27 cellular contexts compared by ENCODE assay signal in genomic region chr11:5196731-5197130, GRCh38. TPM values are rescaled to one million over a fixed set of nuclear protein-coding genes. Genes with fewer than 3 reads are reported as not detected.
DNase-seq lines count a peak whose midpoint lies in the region; ATAC-seq, FAIRE-seq and TF ChIP-seq lines count a peak whose summit lies in the region.
"Had no signal": no experiment of that assay in that cellular context is flagged by ENCODE, and none has a peak within 500 bp of the region (broad histone marks: within the 10 kb centered on the region; RNA-seq: fewer than 3 reads in every experiment).

No MANE protein-coding gene starts in this region.

- intact Hi-C loops in K562 (cut with micrococcal nuclease), result loop anchor here (2.0 kb wide), 1 partner anchor 72 kb away; no protein-coding TSS in a partner anchor

- H3K27ac ChIP-seq in GM23338 (ENCODE audit: low read depth) (no peak overlapping the region), K562 (ENCODE audit: extremely low read depth, low read depth, low read length) (no peak overlapping the region; the same call in 2 of the 3 replicates), hepatocyte (no peak overlapping the region)
- H3K27ac ChIP-seq: 22Rv1; BLaER1 treated with 17β-estradiol and CSF1 and Interleukin-3, amounts not matched to agents 10 nM and 100 nM had no signal

- H3K27me3 ChIP-seq in GM23338 (ENCODE audit: insufficient read depth), result no peaks in the 10 kb centered on the region
- H3K27me3 ChIP-seq in K562 (ENCODE audit: control insufficient read depth in 2 of 2, insufficient read depth in 2 of 2, low read length in 2 of 2), result no peaks in the 10 kb centered on the region
- no peaks in the 10 kb centered on the region for H3K27me3 ChIP-seq in hepatocyte
- H3K27me3 ChIP-seq: BLaER1 treated with 17β-estradiol and CSF1 and Interleukin-3, amounts not matched to agents 10 nM and 100 nM; MG63 had no signal

- peak in 1 of 2 experiments; percentile 49; a peak in 1 of 4 replicates for TF ChIP-seq RAD21 in K562 (CRISPR knock-in tag; conservative IDR thresholded peaks at IDR 0.05 in 1 of 2, IDR thresholded peaks at IDR 0.05 in 1 of 2)

- in situ Hi-C loops in K562 (cut with MboI), result no loop called here

- POLR2A ChIA-PET in K562 (lab: Yijun Ruan, JAX), result interaction anchor here (0.9 kb wide), 1 partner anchor 72 kb away, joined by 3 read pairs; no protein-coding TSS in a partner anchor

- H3K4me3 Mint-ChIP-seq in GM23338, result no peak overlapping the region
- H3K4me3 Mint-ChIP-seq: CD8-positive, alpha-beta T cell had no signal

- no peak overlapping the region for H3K27ac Mint-ChIP-seq in GM23338
- H3K27ac Mint-ChIP-seq: CD8-positive, alpha-beta T cell had no signal

- CTCF ChIA-PET in K562 (lab: Yijun Ruan, JAX; ENCODE audit: low intra/inter-chr PET ratio), result interaction anchor here (1.0 kb wide), 1 partner anchor 73 kb away, joined by 3 read pairs; no protein-coding TSS in a partner anchor

- WGBS in K562 (ENCODE audit: insufficient coverage, low coverage, missing lambda C conversion rate), result 38% methylated on average over 3 of the region's 3 CpGs
- WGBS in hepatocyte (ENCODE audit: low lambda C conversion rate, missing lambda C conversion rate), result 65% methylated on average over 3 of the region's 3 CpGs

- FAIRE-seq in K562 (lab: Jason Lieb, UNC), result no peak
- FAIRE-seq: GM12892, GM19239, HTR-8/SVneo had no signal

- no peak for TF ChIP-seq EP300 in K562 (IDR thresholded peaks at IDR 0.05; ENCODE audit: low read length)

- peaks cover 3% of the 10 kb centered on the region; the same call in 1 of the 3 replicates for H3K9me3 Mint-ChIP-seq in GM23338
- H3K9me3 Mint-ChIP-seq: CD8-positive, alpha-beta T cell; HFFc6 had no signal

- H3K36me3 ChIP-seq in GM23338 (ENCODE audit: insufficient read depth) (no peaks in the 10 kb centered on the region), K562 (ENCODE audit: control insufficient read depth, insufficient read depth, low read length) (no peaks in the 10 kb centered on the region), hepatocyte (replicated peaks; ENCODE audit: insufficient read depth, low read depth) (no peaks in the 10 kb centered on the region)
- H3K36me3 ChIP-seq: BLaER1 treated with 17β-estradiol and CSF1 and Interleukin-3, amounts not matched to agents 10 nM and 100 nM; HAP-1; MG63 had no signal

- H3K9me2 ChIP-seq in GM23338 (ENCODE audit: insufficient read depth) (no peaks in the 10 kb centered on the region), hepatocyte (replicated peaks; ENCODE audit: insufficient read depth) (no peaks in the 10 kb centered on the region)

- TF ChIP-seq CTCF in GM23338 (conservative IDR thresholded peaks at IDR 0.05; ENCODE audit: low read depth in 2 of 2) (no peak), K562 (IDR thresholded peaks at IDR 0.05 in 2 of 3, conservative IDR thresholded peaks at IDR 0.05 in 1 of 3; ENCODE audit: insufficient read depth in 2 of 3, low read depth in 1 of 3, low read length in 3 of 3) (no peak), hepatocyte (IDR thresholded peaks at IDR 0.05; ENCODE audit: poor library complexity) (no peak)

- no peak for TF ChIP-seq POLR2A in K562 (conservative IDR thresholded peaks at IDR 0.05)

- H3K36me3 Mint-ChIP-seq in GM23338 (ENCODE audit: low read depth), result no peaks in the 10 kb centered on the region
- H3K36me3 Mint-ChIP-seq: CD8-positive, alpha-beta T cell had no signal

- H2AFZ ChIP-seq in GM23338 (no peak overlapping the region), K562 (ENCODE audit: low read depth, low read length) (peak overlapping the region; percentile 88), hepatocyte (no peak overlapping the region)

- H3K79me2 ChIP-seq in GM23338 (replicated peaks; ENCODE audit: insufficient read depth), result no peaks in the 10 kb centered on the region
- no peaks in the 10 kb centered on the region for H3K79me2 ChIP-seq in K562 (ENCODE audit: control insufficient read depth, insufficient read depth, low read length)
- no peaks in the 10 kb centered on the region for H3K79me2 ChIP-seq in hepatocyte

- no peak overlapping the region for H3K4me2 ChIP-seq in GM23338
- no peak overlapping the region; the same call in 1 of the 2 replicates for H3K4me2 ChIP-seq in K562 (ENCODE audit: insufficient read depth, low read length)
- H3K4me2 ChIP-seq in hepatocyte, result no peak overlapping the region

- H3K4me1 Mint-ChIP-seq in GM23338, result peaks cover 8% of the 10 kb centered on the region; the same call in 2 of the 3 replicates

- BruUV-seq in K562 (replicated peaks; lab: Mats Ljungman, UMichigan), result no TSS peak

- H4K20me1 ChIP-seq in GM23338 (replicated peaks; ENCODE audit: insufficient read depth) (no peaks in the 10 kb centered on the region), K562 (replicated peaks; ENCODE audit: control insufficient read depth, insufficient read depth, low read length) (no peaks in the 10 kb centered on the region), hepatocyte (ENCODE audit: insufficient read depth, poor library complexity, severe bottlenecking) (no peaks in the 10 kb centered on the region)
- H4K20me1 ChIP-seq: BLaER1 treated with 17β-estradiol and CSF1 and Interleukin-3, amounts not matched to agents 10 nM and 100 nM had no signal

- H3K9ac ChIP-seq in K562 (ENCODE audit: insufficient read depth in 1 of 2, low read depth in 2 of 2, low read length in 2 of 2), result no peak overlapping the region
- H3K9ac ChIP-seq: BLaER1 treated with 17β-estradiol and CSF1 and Interleukin-3, amounts not matched to agents 10 nM and 100 nM had no signal

- H3K4me1 ChIP-seq in GM23338 (ENCODE audit: insufficient read depth), result no peaks in the 10 kb centered on the region
- peaks cover 6 to 18% of the 10 kb centered on the region in 2 experiments; a peak in 4 of 5 replicates for H3K4me1 ChIP-seq in K562 (replicated peaks in 1 of 2; ENCODE audit: control insufficient read depth in 2 of 2, insufficient read depth in 2 of 2, low read length in 2 of 2)
- no peaks in the 10 kb centered on the region for H3K4me1 ChIP-seq in hepatocyte (ENCODE audit: insufficient read depth)
- H3K4me1 ChIP-seq: Caco-2, HAP-1 had no signal

- ATAC-seq in GM23338 (peak; percentile 63), K562 (peak; percentile 56), esophagus mucosa (no peak)
- ATAC-seq: CD8-positive, alpha-beta T cell; SK-N-SH treated with all-trans-retinoic acid at 6 μM for 48 hours had no signal

- no peak overlapping the region for H3K4me3 ChIP-seq in GM23338
- H3K4me3 ChIP-seq in K562, result no peak overlapping the region
- no peak overlapping the region for H3K4me3 ChIP-seq in hepatocyte
- H3K4me3 ChIP-seq: BLaER1 treated with 17β-estradiol and CSF1 and Interleukin-3, amounts not matched to agents 10 nM and 100 nM; HAP-1; MG63 had no signal

- H3K9me3 ChIP-seq in K562 (replicated peaks; ENCODE audit: control insufficient read depth, insufficient read depth, low read depth, low read length) (no peaks in the 10 kb centered on the region), hepatocyte (ENCODE audit: low read depth) (no peaks in the 10 kb centered on the region)
- H3K9me3 ChIP-seq: Caco-2, HAP-1, MG63 had no signal

- no peaks in the 10 kb centered on the region for H3K9me1 ChIP-seq in K562 (ENCODE audit: control insufficient read depth, insufficient read depth, low read length)

- DNase-seq in AG08395 (ENCODE audit: low spot score) (peak; percentile 3), GM23338 (ENCODE audit: low spot score) (peak; percentile 4), K562 (ENCODE audit: extremely low read depth in 1 of 4, low spot score in 3 of 4) (no peak), fibroblast of gingiva (ENCODE audit: low read depth) (peak; percentile 46), ecto neural progenitor cell (ENCODE audit: low spot score) (no peak), hepatocyte (ENCODE audit: low spot score) (no peak)
- no peak for DNase-seq in stimulated activated CD4-positive, alpha-beta T cell treated with anti-CD3 and anti-CD28 coated beads, Interleukin-2, amount 100 ng/mL, for 24 hours
- DNase-seq: AML-193; Caco-2; CD8-positive, alpha-beta T cell; GDM1; KG1; MG63; NCI-H1105 treated with DMSO at 0.1 percent for 48 hours; NCI-H146; NCI-H1930; NCI-H2107; NCI-H774 had no signal

- peaks cover 2% of the 10 kb centered on the region for H3K27me3 Mint-ChIP-seq in GM23338 (ENCODE audit: insufficient read depth, low read depth, poor library complexity)

- H3F3A ChIP-seq in GM23338 (replicated peaks; ENCODE audit: low read depth), result no peaks in the 10 kb centered on the region

RNA-seq across cellular contexts. Expression of gene OR51V1, which starts 3.8 kb away (rescaled TPM):
- not detected in 2 replicates for total RNA-seq in GM23338 (2014; rRNA removed; shearing (Covaris generic))
- polyA plus RNA-seq in GM23338 (2016; fragmentation: Nextera tagmentation; extraction: Ambion mirVana) (not detected in 2 replicates), K562 (2011; rRNA removed) (not detected in 2 replicates), K562 (2014; fragmentation: Illumina TruSeq; extraction: Trizol) (not detected in 2 replicates), K562 (2014; fragmentation: Nextera tagmentation; extraction: Ambion mirVana) (not detected), K562 (2014; rRNA removed) (not detected in 2 replicates), hepatocyte (not detected in 2 replicates)
- total RNA-seq in K562 (2011; cell fraction: chromatin; rRNA removed; ENCODE audit: low replicate concordance), result not detected in 2 replicates
- total RNA-seq in K562 (2011; cell fraction: nucleolus; rRNA removed), result not detected in 2 replicates
- not detected in 2 replicates for total RNA-seq in K562 (2011; cell fraction: nucleoplasm; rRNA removed)
- total RNA-seq in K562 (2014; rRNA removed) (not detected in 2 replicates), K562 (2014; rRNA removed; fragmentation: Illumina TruSeq; extraction: Trizol) (not detected in 2 replicates), K562 (2015; rRNA removed; fragmentation: Illumina TruSeq; extraction: Trizol) (not detected in 2 replicates), K562 (2021) (not detected in 2 replicates), esophagus mucosa (not detected), hepatocyte (not detected in 2 replicates)
- not detected in 2 replicates for polyA plus RNA-seq in K562 (2011; cell fraction: cytosol; rRNA removed)
- not detected in 2 replicates for polyA plus RNA-seq in K562 (2011; cell fraction: nucleus; rRNA removed)
- polyA plus RNA-seq in K562 (2012), result not detected in 2 replicates
- 0.21 TPM in 1 of 2 replicates, not detected in the other for polyA minus RNA-seq in K562 (2011; rRNA and poly(A)+ RNA removed)
- not detected in 2 replicates for polyA minus RNA-seq in K562 (2011; cell fraction: cytosol; rRNA and poly(A)+ RNA removed)
- not detected in 2 replicates for polyA minus RNA-seq in K562 (2011; cell fraction: nucleus; rRNA and poly(A)+ RNA removed)
- total RNA-seq: Caco-2; CD8-positive, alpha-beta T cell; HFFc6 had no signal

RNA-seq across cellular contexts. Expression of gene HBB, which starts 30.1 kb away (rescaled TPM):
- not detected in 2 replicates for total RNA-seq in GM23338 (2014; rRNA removed; shearing (Covaris generic))
- polyA plus RNA-seq in GM23338 (2016; fragmentation: Nextera tagmentation; extraction: Ambion mirVana), result not detected in 2 replicates
- 0.79 TPM in 1 of 2 replicates, not detected in the other for total RNA-seq in K562 (2011; cell fraction: chromatin; rRNA removed; ENCODE audit: low replicate concordance)
- 0.79 TPM in 1 of 2 replicates, not detected in the other for total RNA-seq in K562 (2011; cell fraction: nucleolus; rRNA removed)
- not detected in 2 replicates for total RNA-seq in K562 (2011; cell fraction: nucleoplasm; rRNA removed)
- 0.33 TPM in 1 of 2 replicates, not detected in the other for total RNA-seq in K562 (2014; rRNA removed)
- total RNA-seq in K562 (2014; rRNA removed; fragmentation: Illumina TruSeq; extraction: Trizol), result 0.33 and 0.45 TPM in 2 replicates
- total RNA-seq in K562 (2015; rRNA removed; fragmentation: Illumina TruSeq; extraction: Trizol), result not detected in 2 replicates
- 0.72 and 1.5 TPM in 2 replicates for total RNA-seq in K562 (2021)
- 0.23 and 0.46 TPM in 2 replicates for polyA plus RNA-seq in K562 (2011; rRNA removed)
- polyA plus RNA-seq in K562 (2011; cell fraction: cytosol; rRNA removed), result 0.92 TPM in 1 of 2 replicates, not detected in the other
- polyA plus RNA-seq in K562 (2011; cell fraction: nucleus; rRNA removed), result 0.72 TPM in 1 of 2 replicates, not detected in the other
- polyA plus RNA-seq in K562 (2012), result 0.23 and 0.37 TPM in 2 replicates
- polyA plus RNA-seq in K562 (2014; fragmentation: Illumina TruSeq; extraction: Trizol), result 1.0 and 1.1 TPM in 2 replicates
- 1 to 10 TPM; 1.2 to 3.4 TPM for polyA plus RNA-seq in K562 (2014; fragmentation: Nextera tagmentation; extraction: Ambion mirVana)
- 0.18 and 1.2 TPM in 2 replicates for polyA plus RNA-seq in K562 (2014; rRNA removed)
- not detected in 2 replicates for polyA minus RNA-seq in K562 (2011; rRNA and poly(A)+ RNA removed)
- not detected in 2 replicates for polyA minus RNA-seq in K562 (2011; cell fraction: cytosol; rRNA and poly(A)+ RNA removed)
- not detected in 2 replicates for polyA minus RNA-seq in K562 (2011; cell fraction: nucleus; rRNA and poly(A)+ RNA removed)
- total RNA-seq in esophagus mucosa, result 20.2 TPM
- not detected in 2 replicates for total RNA-seq in hepatocyte
- not detected in 2 replicates for polyA plus RNA-seq in hepatocyte
- total RNA-seq: Caco-2, HFFc6 had no signal

RNA-seq across cellular contexts. Expression of gene HBD, which starts 37.6 kb away (rescaled TPM):
- total RNA-seq in GM23338 (2014; rRNA removed; shearing (Covaris generic)), result not detected in 2 replicates
- not detected in 2 replicates for polyA plus RNA-seq in GM23338 (2016; fragmentation: Nextera tagmentation; extraction: Ambion mirVana)
- total RNA-seq in K562 (2011; cell fraction: chromatin; rRNA removed; ENCODE audit: low replicate concordance), result 4.7 and 5.3 TPM in 2 replicates
- total RNA-seq in K562 (2011; cell fraction: nucleolus; rRNA removed), result 10.2 and 15.1 TPM in 2 replicates
- total RNA-seq in K562 (2011; cell fraction: nucleoplasm; rRNA removed), result 11.3 and 12.1 TPM in 2 replicates
- total RNA-seq in K562 (2014; rRNA removed), result 19.9 and 20.9 TPM in 2 replicates
- 26.9 and 27.6 TPM in 2 replicates for total RNA-seq in K562 (2014; rRNA removed; fragmentation: Illumina TruSeq; extraction: Trizol)
- 11.8 and 13.4 TPM in 2 replicates for total RNA-seq in K562 (2015; rRNA removed; fragmentation: Illumina TruSeq; extraction: Trizol)
- total RNA-seq in K562 (2021), result 26.6 and 28.0 TPM in 2 replicates
- 26.0 and 46.3 TPM in 2 replicates for polyA plus RNA-seq in K562 (2011; rRNA removed)
- 46.3 and 49.2 TPM in 2 replicates for polyA plus RNA-seq in K562 (2011; cell fraction: cytosol; rRNA removed)
- polyA plus RNA-seq in K562 (2011; cell fraction: nucleus; rRNA removed), result 14.5 and 15.3 TPM in 2 replicates
- 4.9 and 28.5 TPM in 2 replicates for polyA plus RNA-seq in K562 (2012)
- 36.0 and 44.6 TPM in 2 replicates for polyA plus RNA-seq in K562 (2014; fragmentation: Illumina TruSeq; extraction: Trizol)
- polyA plus RNA-seq in K562 (2014; fragmentation: Nextera tagmentation; extraction: Ambion mirVana), result 100 to 1,000 TPM; 137 to 169 TPM
- polyA plus RNA-seq in K562 (2014; rRNA removed), result 29.5 and 48.5 TPM in 2 replicates
- 10.7 and 23.6 TPM in 2 replicates for polyA minus RNA-seq in K562 (2011; rRNA and poly(A)+ RNA removed)
- 6.2 and 7.1 TPM in 2 replicates for polyA minus RNA-seq in K562 (2011; cell fraction: cytosol; rRNA and poly(A)+ RNA removed)
- 2.8 and 4.8 TPM in 2 replicates for polyA minus RNA-seq in K562 (2011; cell fraction: nucleus; rRNA and poly(A)+ RNA removed)
- total RNA-seq in esophagus mucosa, result not detected
- not detected in 2 replicates for total RNA-seq in hepatocyte
- not detected in 2 replicates for polyA plus RNA-seq in hepatocyte
- total RNA-seq: Caco-2; CD8-positive, alpha-beta T cell; HFFc6 had no signal

RNA-seq across cellular contexts. Expression of gene OR52A1, which starts 42.2 kb away (rescaled TPM):
- total RNA-seq in GM23338 (2014; rRNA removed; shearing (Covaris generic)), result 4.3 and 4.4 TPM in 2 replicates
- 0.73 and 0.82 TPM in 2 replicates for polyA plus RNA-seq in GM23338 (2016; fragmentation: Nextera tagmentation; extraction: Ambion mirVana)
- 0.04 TPM in 1 of 2 replicates, not detected in the other for total RNA-seq in K562 (2011; cell fraction: chromatin; rRNA removed; ENCODE audit: low replicate concordance)
- 0.13 TPM in 1 of 2 replicates, not detected in the other for total RNA-seq in K562 (2011; cell fraction: nucleolus; rRNA removed)
- 0.95 and 1.4 TPM in 2 replicates for total RNA-seq in K562 (2011; cell fraction: nucleoplasm; rRNA removed)
- total RNA-seq in K562 (2014; rRNA removed), result not detected in 2 replicates
- total RNA-seq in K562 (2014; rRNA removed; fragmentation: Illumina TruSeq; extraction: Trizol), result 0.04 and 0.06 TPM in 2 replicates
- total RNA-seq in K562 (2015; rRNA removed; fragmentation: Illumina TruSeq; extraction: Trizol), result under 0.01 and 0.04 TPM in 2 replicates
- 0.11 TPM in 1 of 2 replicates, not detected in the other for total RNA-seq in K562 (2021)
- polyA plus RNA-seq in K562 (2011; rRNA removed), result not detected in 2 replicates
- 0.06 and 0.10 TPM in 2 replicates for polyA plus RNA-seq in K562 (2011; cell fraction: cytosol; rRNA removed)
- polyA plus RNA-seq in K562 (2011; cell fraction: nucleus; rRNA removed), result 0.01 and 0.04 TPM in 2 replicates
- polyA plus RNA-seq in K562 (2012), result 0.04 TPM in 1 of 2 replicates, not detected in the other
- 0.33 TPM in 1 of 2 replicates, not detected in the other for polyA plus RNA-seq in K562 (2014; fragmentation: Illumina TruSeq; extraction: Trizol)
- under 1 TPM; 0.15 to 0.21 TPM for polyA plus RNA-seq in K562 (2014; fragmentation: Nextera tagmentation; extraction: Ambion mirVana)
- polyA plus RNA-seq in K562 (2014; rRNA removed), result not detected in 2 replicates
- polyA minus RNA-seq in K562 (2011; rRNA and poly(A)+ RNA removed), result 0.03 TPM in 1 of 2 replicates, not detected in the other
- not detected in 2 replicates for polyA minus RNA-seq in K562 (2011; cell fraction: cytosol; rRNA and poly(A)+ RNA removed)
- polyA minus RNA-seq in K562 (2011; cell fraction: nucleus; rRNA and poly(A)+ RNA removed), result under 0.01 TPM in 1 of 2 replicates, not detected in the other
- not detected for total RNA-seq in esophagus mucosa
- total RNA-seq in hepatocyte, result not detected in 2 replicates
- polyA plus RNA-seq in hepatocyte, result not detected in 2 replicates
- total RNA-seq: Caco-2; CD8-positive, alpha-beta T cell; HFFc6 had no signal

RNA-seq across cellular contexts. Expression of gene HBG1, which starts 52.9 kb away (rescaled TPM):
- total RNA-seq in GM23338 (2014; rRNA removed; shearing (Covaris generic)), result not detected in 2 replicates
- polyA plus RNA-seq in GM23338 (2016; fragmentation: Nextera tagmentation; extraction: Ambion mirVana), result not detected in 2 replicates
- total RNA-seq in K562 (2011; cell fraction: chromatin; rRNA removed; ENCODE audit: low replicate concordance), result 324 and 332 TPM in 2 replicates
- total RNA-seq in K562 (2011; cell fraction: nucleolus; rRNA removed), result 688 and 922 TPM in 2 replicates
- total RNA-seq in K562 (2011; cell fraction: nucleoplasm; rRNA removed), result 700 and 723 TPM in 2 replicates
- 3,349 and 3,828 TPM in 2 replicates for total RNA-seq in K562 (2014; rRNA removed)
- 3,691 and 4,785 TPM in 2 replicates for total RNA-seq in K562 (2014; rRNA removed; fragmentation: Illumina TruSeq; extraction: Trizol)
- 1,066 and 1,105 TPM in 2 replicates for total RNA-seq in K562 (2015; rRNA removed; fragmentation: Illumina TruSeq; extraction: Trizol)
- 3,171 and 3,343 TPM in 2 replicates for total RNA-seq in K562 (2021)
- polyA plus RNA-seq in K562 (2011; rRNA removed), result 10,167 and 10,862 TPM in 2 replicates
- 6,522 and 7,647 TPM in 2 replicates for polyA plus RNA-seq in K562 (2011; cell fraction: cytosol; rRNA removed)
- 1,318 and 1,569 TPM in 2 replicates for polyA plus RNA-seq in K562 (2011; cell fraction: nucleus; rRNA removed)
- 627 and 1,941 TPM in 2 replicates for polyA plus RNA-seq in K562 (2012)
- 4,898 and 6,694 TPM in 2 replicates for polyA plus RNA-seq in K562 (2014; fragmentation: Illumina TruSeq; extraction: Trizol)
- polyA plus RNA-seq in K562 (2014; fragmentation: Nextera tagmentation; extraction: Ambion mirVana), result over 10,000 TPM; 14,841 to 16,338 TPM
- polyA plus RNA-seq in K562 (2014; rRNA removed), result 5,149 and 5,228 TPM in 2 replicates
- 1,181 and 1,290 TPM in 2 replicates for polyA minus RNA-seq in K562 (2011; rRNA and poly(A)+ RNA removed)
- polyA minus RNA-seq in K562 (2011; cell fraction: cytosol; rRNA and poly(A)+ RNA removed), result 612 and 821 TPM in 2 replicates
- 282 and 470 TPM in 2 replicates for polyA minus RNA-seq in K562 (2011; cell fraction: nucleus; rRNA and poly(A)+ RNA removed)
- not detected for total RNA-seq in esophagus mucosa
- not detected in 2 replicates for total RNA-seq in hepatocyte
- polyA plus RNA-seq in hepatocyte, result not detected in 2 replicates
- total RNA-seq: Caco-2; CD8-positive, alpha-beta T cell; HFFc6 had no signal

Comparison
In these comparisons a context has a peak if more than half of its experiments do, and no peak if none do; other contexts are left out.
1. DNase-seq: peak in AG08395 (single experiment), GM23338 (single experiment) and fibroblast of gingiva (single experiment); none in K562 (0 of 4), stimulated activated CD4-positive, alpha-beta T cell treated with anti-CD3 and anti-CD28 coated beads, Interleukin-2, amount 100 ng/mL, for 24 hours (0 of 2), ecto neural progenitor cell (single experiment) and hepatocyte (single experiment).